Comparison of ENCODE assay signal across 9 cellular contexts in the genomic region with DNA sequence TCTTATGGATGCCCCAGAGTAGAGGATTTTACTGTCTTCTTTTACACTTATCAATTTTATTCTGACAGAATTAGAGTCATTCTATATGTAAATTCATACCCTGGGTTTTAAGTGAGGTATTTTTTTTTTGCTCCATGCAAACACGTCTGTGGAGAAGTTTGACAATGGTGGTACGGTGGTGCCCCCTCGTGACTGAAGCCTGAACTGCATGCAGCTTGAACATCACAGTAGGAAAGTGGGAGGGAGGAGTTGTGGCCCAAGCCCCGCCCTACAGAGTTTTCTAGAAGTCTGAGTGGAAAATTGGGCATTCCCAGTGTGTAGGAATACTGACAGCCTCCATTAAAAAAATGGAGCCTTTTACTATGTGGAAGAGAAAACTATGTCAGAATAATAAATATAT.
DNase-seq lines count a peak whose midpoint lies in the region; ATAC-seq and TF ChIP-seq lines count a peak whose summit lies in the region.
"Had no signal": no experiment of that assay in that cellular context is flagged by ENCODE, and none has a peak within 500 bp of the region (broad histone marks: within the 10 kb centered on the region; RNA-seq: fewer than 3 reads in every experiment).

No MANE protein-coding gene starts in this region.

- no peak overlapping the region for H3K27ac Mint-ChIP-seq in CD8-positive, alpha-beta T cell
- no peak overlapping the region for H3K27ac Mint-ChIP-seq in activated CD4-positive, alpha-beta T cell treated with anti-CD3 and anti-CD28 coated beads, Interleukin-2, amount 10 ng/mL, durations not matched to agents 7 days and 5 days
- H3K27ac Mint-ChIP-seq: T-helper 1 cell treated with Interleukin-12 subunit alpha and Interleukin-12 subunit beta and Interleukin-4 antibody, amounts not matched to agents 30 μg/mL and 1 μg/mL, for 36 hours had no signal

- H3K4me1 Mint-ChIP-seq in CD8-positive, alpha-beta T cell (ENCODE audit: low read depth) = no peaks in the 10 kb centered on the region
- H3K4me1 Mint-ChIP-seq in activated CD4-positive, alpha-beta T cell treated with anti-CD3 and anti-CD28 coated beads, Interleukin-2, amount 10 ng/mL, durations not matched to agents 7 days and 5 days = no peaks in the 10 kb centered on the region

- H3K27me3 Mint-ChIP-seq in CD8-positive, alpha-beta T cell (ENCODE audit: low read depth) = no peaks in the 10 kb centered on the region
- H3K27me3 Mint-ChIP-seq in activated CD4-positive, alpha-beta T cell treated with anti-CD3 and anti-CD28 coated beads, Interleukin-2, amount 10 ng/mL, durations not matched to agents 7 days and 5 days = no peaks in the 10 kb centered on the region

- POLR2A ChIA-PET in CD8-positive, alpha-beta T cell (lab: Charles Lee) = no interaction called here
- POLR2A ChIA-PET in activated CD4-positive, alpha-beta T cell treated with anti-CD3 and anti-CD28 coated beads, Interleukin-2, amount 10 ng/mL, durations not matched to agents 7 days and 5 days (lab: Charles Lee) = no interaction called here

- DNase-seq in CD8-positive, alpha-beta T cell = peak; percentile 68 to 86 (median 73)
- DNase-seq in NCI-H460 (ENCODE audit: extremely low read depth, low read depth) (peak; percentile 77), dermis blood vessel endothelial cell (peak; percentile 85), lung microvascular endothelial cell (ENCODE audit: low read depth in 2 of 2) (peak; percentile 80 to 88)
- peak; percentile 81 for DNase-seq in activated CD4-positive, alpha-beta T cell treated with anti-CD3 and anti-CD28 coated beads, Interleukin-2, amount 10 ng/mL, durations not matched to agents 7 days and 5 days
- DNase-seq in stimulated activated CD8-positive, alpha-beta memory T cell treated with anti-CD3 and anti-CD28 coated beads, Interleukin-15, amount 100 ng/mL, for 1 hour (ENCODE audit: low read depth) = peak; percentile 70

- intact Hi-C loops in CD8-positive, alpha-beta T cell (cut with DNase I, micrococcal nuclease) = loop anchor here (1.0 to 10.0 kb wide), 8 partner anchors 219 to 1269 kb away; a partner anchor contains a TSS

- TF ChIP-seq CTCF in CD8-positive, alpha-beta T cell (IDR thresholded peaks at IDR 0.05) = peak; percentile 73

- no peaks in the 10 kb centered on the region for H3K9me3 Mint-ChIP-seq in CD8-positive, alpha-beta T cell
- no peaks in the 10 kb centered on the region for H3K9me3 Mint-ChIP-seq in activated CD4-positive, alpha-beta T cell treated with anti-CD3 and anti-CD28 coated beads, Interleukin-2, amount 10 ng/mL, durations not matched to agents 7 days and 5 days
- H3K9me3 Mint-ChIP-seq: T-helper 1 cell treated with Interleukin-12 subunit alpha and Interleukin-12 subunit beta and Interleukin-4 antibody, amounts not matched to agents 30 μg/mL and 1 μg/mL, for 36 hours had no signal

- no peak overlapping the region for H3K4me3 Mint-ChIP-seq in CD8-positive, alpha-beta T cell
- H3K4me3 Mint-ChIP-seq in activated CD4-positive, alpha-beta T cell treated with anti-CD3 and anti-CD28 coated beads, Interleukin-2, amount 10 ng/mL, durations not matched to agents 7 days and 5 days = no peak overlapping the region
- H3K4me3 Mint-ChIP-seq: T-helper 1 cell treated with Interleukin-12 subunit alpha and Interleukin-12 subunit beta and Interleukin-4 antibody, amounts not matched to agents 30 μg/mL and 1 μg/mL, for 36 hours had no signal

- H3K4me1 ChIP-seq in CD8-positive, alpha-beta T cell (ENCODE audit: insufficient read depth, low read length) = no peaks in the 10 kb centered on the region

- no peaks in the 10 kb centered on the region for H3K9me3 ChIP-seq in CD8-positive, alpha-beta T cell (ENCODE audit: low read length)

- H3K27ac ChIP-seq in CD8-positive, alpha-beta T cell (ENCODE audit: low read depth, low read length) = no peak overlapping the region

- peak; percentile 100 for ATAC-seq in CD8-positive, alpha-beta T cell
- ATAC-seq in GM19372 (IDR thresholded peaks at IDR 0.05; ENCODE audit: low read depth, unreplicated experiment) (peak; percentile 98), HG03439 (IDR thresholded peaks at IDR 0.05; ENCODE audit: unreplicated experiment) (peak; percentile 98)

- no peaks in the 10 kb centered on the region for H3K27me3 ChIP-seq in CD8-positive, alpha-beta T cell (ENCODE audit: insufficient read depth, low read length)

- peaks cover 14% of the 10 kb centered on the region for H3K36me3 Mint-ChIP-seq in CD8-positive, alpha-beta T cell
- H3K36me3 Mint-ChIP-seq in activated CD4-positive, alpha-beta T cell treated with anti-CD3 and anti-CD28 coated beads, Interleukin-2, amount 10 ng/mL, durations not matched to agents 7 days and 5 days (ENCODE audit: low read depth) = peaks cover 6% of the 10 kb centered on the region

- no peaks in the 10 kb centered on the region for H3K36me3 ChIP-seq in CD8-positive, alpha-beta T cell (ENCODE audit: insufficient read depth, low read length)

- no peak overlapping the region for H3K4me3 ChIP-seq in CD8-positive, alpha-beta T cell (ENCODE audit: low read depth, low read length)

- CTCF ChIA-PET in CD8-positive, alpha-beta T cell (lab: Charles Lee) = interaction anchor here (1.2 kb wide), 1 partner anchor 221 kb away, joined by 5 read pairs; no protein-coding TSS in a partner anchor
- CTCF ChIA-PET in activated CD4-positive, alpha-beta T cell treated with anti-CD3 and anti-CD28 coated beads, Interleukin-2, amount 10 ng/mL, durations not matched to agents 7 days and 5 days (lab: Charles Lee) = interaction anchor here (0.5 to 1.2 kb wide), 5 partner anchors 37 to 1207 kb away, joined by 3 to 4 read pairs (median 3); no protein-coding TSS in a partner anchor
